Comparison of ENCODE assay signal across 1 cellular context in the genomic region with DNA sequence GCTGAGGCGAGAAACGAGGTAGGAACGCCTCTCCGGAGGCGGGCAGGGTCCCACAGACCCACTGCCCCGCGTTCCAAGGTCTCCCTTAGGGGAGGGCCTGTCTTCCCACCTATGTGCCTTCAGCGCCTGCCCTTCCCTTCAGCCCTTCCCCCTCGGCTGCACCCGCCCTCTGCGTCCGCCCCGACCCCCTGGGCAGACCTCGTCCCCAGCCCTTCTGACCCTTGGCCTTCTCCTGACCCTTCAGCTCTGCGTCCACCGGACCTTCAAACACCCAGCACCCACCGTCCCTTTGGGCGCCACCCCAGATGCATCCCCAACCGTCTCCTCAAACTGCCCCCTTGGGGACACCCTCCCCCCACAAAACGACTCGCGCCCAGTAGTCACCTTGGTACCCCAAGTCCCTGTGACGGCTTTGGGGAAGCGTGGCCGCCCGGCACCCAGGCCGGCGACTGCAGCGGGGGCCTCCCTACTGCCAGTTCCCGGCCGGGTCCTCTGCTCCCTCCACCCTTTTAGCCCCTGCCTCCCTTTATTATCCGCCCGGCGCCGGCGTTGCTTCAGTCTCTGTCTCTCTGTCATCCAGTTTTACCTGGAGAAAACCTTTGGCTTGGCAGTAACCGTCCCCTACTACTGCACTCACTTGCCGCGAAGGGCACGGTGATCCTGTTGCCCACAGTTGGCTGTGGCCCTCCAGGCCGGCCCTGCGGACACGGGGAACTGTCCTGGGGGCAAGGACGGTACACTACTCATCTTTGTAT.
TF ChIP-seq lines count a peak whose summit lies in the region.

No MANE protein-coding gene starts in this region.

TF ChIP-seq in K562, 482 proteins besides CTCF, POLR2A, EP300 and RAD21 (continued from another document):
- TF ChIP-seq, protein P1, sequence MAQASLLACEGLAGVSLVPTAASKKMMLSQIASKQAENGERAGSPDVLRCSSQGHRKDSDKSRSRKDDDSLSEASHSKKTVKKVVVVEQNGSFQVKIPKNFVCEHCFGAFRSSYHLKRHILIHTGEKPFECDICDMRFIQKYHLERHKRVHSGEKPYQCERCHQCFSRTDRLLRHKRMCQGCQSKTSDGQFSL (CRISPR knock-in tag; IDR thresholded peaks at IDR 0.05), result 0 out of 2 replicates have a peak, but pooled peaks have one; percentile 58
- TF ChIP-seq, protein P1 (tag; IDR thresholded peaks at IDR 0.05), result no peak
- TF ChIP-seq, protein P2, sequence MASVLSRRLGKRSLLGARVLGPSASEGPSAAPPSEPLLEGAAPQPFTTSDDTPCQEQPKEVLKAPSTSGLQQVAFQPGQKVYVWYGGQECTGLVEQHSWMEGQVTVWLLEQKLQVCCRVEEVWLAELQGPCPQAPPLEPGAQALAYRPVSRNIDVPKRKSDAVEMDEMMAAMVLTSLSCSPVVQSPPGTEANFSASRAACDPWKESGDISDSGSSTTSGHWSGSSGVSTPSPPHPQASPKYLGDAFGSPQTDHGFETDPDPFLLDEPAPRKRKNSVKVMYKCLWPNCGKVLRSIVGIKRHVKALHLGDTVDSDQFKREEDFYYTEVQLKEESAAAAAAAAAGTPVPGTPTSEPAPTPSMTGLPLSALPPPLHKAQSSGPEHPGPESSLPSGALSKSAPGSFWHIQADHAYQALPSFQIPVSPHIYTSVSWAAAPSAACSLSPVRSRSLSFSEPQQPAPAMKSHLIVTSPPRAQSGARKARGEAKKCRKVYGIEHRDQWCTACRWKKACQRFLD (CRISPR knock-in tag; IDR thresholded peaks at IDR 0.05), result peak; percentile 53
- TF ChIP-seq ZSCAN29 (IDR thresholded peaks at IDR 0.05) (no peak), FOXA1 (IDR thresholded peaks at IDR 0.05; ENCODE audit: borderline replicate concordance) (no peak), PHF8 (IDR thresholded peaks at IDR 0.05; ENCODE audit: borderline replicate concordance, low read length) (peak; percentile 60; the same call in 1 of the 2 replicates), HDAC2 (IDR thresholded peaks at IDR 0.05) (no peak), ZNF431 (CRISPR knock-in tag; IDR thresholded peaks at IDR 0.05) (0 out of 2 replicates have a peak, but pooled peaks have one; percentile 44), DDX20 (tag; IDR thresholded peaks at IDR 0.05; ENCODE audit: low read depth) (no peak), ATF1 (CRISPR knock-in tag; IDR thresholded peaks at IDR 0.05) (no peak), ATF1 (tag; IDR thresholded peaks at IDR 0.05) (0 out of 2 replicates have a peak, but pooled peaks have one; percentile 17), TAF15 (IDR thresholded peaks at IDR 0.05; ENCODE audit: low read depth, low read length) (no peak), SMARCC2 (IDR thresholded peaks at IDR 0.05; ENCODE audit: low read depth) (no peak), MYC (IDR thresholded peaks at IDR 0.05; ENCODE audit: low read depth, low read length) (0 out of 2 replicates have a peak, but pooled peaks have one; percentile 21), MYC (CRISPR knock-in tag; IDR thresholded peaks at IDR 0.05; ENCODE audit: borderline replicate concordance, low read depth) (0 out of 2 replicates have a peak, but pooled peaks have one; percentile 23), MED1 (CRISPR knock-in tag; IDR thresholded peaks at IDR 0.05; ENCODE audit: borderline replicate concordance) (no peak), SAFB (IDR thresholded peaks at IDR 0.05; ENCODE audit: borderline replicate concordance, low read depth, low read length) (no peak), ZFX (CRISPR knock-in tag; IDR thresholded peaks at IDR 0.05) (peak; percentile 37; the same call in 1 of the 2 replicates), ZC3H4 (CRISPR knock-in tag; IDR thresholded peaks at IDR 0.05; ENCODE audit: borderline replicate concordance) (0 out of 2 replicates have a peak, but pooled peaks have one; percentile 27), GTF2E2 (tag; IDR thresholded peaks at IDR 0.05) (no peak), GABPB1 (CRISPR knock-in tag; IDR thresholded peaks at IDR 0.05) (peak; percentile 1; the same call in 1 of the 2 replicates), HCFC1 (IDR thresholded peaks at IDR 0.05; ENCODE audit: low read depth, low read length) (no peak), MCM5 (IDR thresholded peaks at IDR 0.05; ENCODE audit: low read depth) (no peak), SAP30 (IDR thresholded peaks at IDR 0.05; ENCODE audit: borderline replicate concordance, insufficient read depth, low read depth, low read length, poor library complexity, severe bottlenecking) (peak; percentile 16), RBFOX2 (IDR thresholded peaks at IDR 0.05; ENCODE audit: low read depth, low read length) (peak; percentile 66)
- TF ChIP-seq, protein P3, sequence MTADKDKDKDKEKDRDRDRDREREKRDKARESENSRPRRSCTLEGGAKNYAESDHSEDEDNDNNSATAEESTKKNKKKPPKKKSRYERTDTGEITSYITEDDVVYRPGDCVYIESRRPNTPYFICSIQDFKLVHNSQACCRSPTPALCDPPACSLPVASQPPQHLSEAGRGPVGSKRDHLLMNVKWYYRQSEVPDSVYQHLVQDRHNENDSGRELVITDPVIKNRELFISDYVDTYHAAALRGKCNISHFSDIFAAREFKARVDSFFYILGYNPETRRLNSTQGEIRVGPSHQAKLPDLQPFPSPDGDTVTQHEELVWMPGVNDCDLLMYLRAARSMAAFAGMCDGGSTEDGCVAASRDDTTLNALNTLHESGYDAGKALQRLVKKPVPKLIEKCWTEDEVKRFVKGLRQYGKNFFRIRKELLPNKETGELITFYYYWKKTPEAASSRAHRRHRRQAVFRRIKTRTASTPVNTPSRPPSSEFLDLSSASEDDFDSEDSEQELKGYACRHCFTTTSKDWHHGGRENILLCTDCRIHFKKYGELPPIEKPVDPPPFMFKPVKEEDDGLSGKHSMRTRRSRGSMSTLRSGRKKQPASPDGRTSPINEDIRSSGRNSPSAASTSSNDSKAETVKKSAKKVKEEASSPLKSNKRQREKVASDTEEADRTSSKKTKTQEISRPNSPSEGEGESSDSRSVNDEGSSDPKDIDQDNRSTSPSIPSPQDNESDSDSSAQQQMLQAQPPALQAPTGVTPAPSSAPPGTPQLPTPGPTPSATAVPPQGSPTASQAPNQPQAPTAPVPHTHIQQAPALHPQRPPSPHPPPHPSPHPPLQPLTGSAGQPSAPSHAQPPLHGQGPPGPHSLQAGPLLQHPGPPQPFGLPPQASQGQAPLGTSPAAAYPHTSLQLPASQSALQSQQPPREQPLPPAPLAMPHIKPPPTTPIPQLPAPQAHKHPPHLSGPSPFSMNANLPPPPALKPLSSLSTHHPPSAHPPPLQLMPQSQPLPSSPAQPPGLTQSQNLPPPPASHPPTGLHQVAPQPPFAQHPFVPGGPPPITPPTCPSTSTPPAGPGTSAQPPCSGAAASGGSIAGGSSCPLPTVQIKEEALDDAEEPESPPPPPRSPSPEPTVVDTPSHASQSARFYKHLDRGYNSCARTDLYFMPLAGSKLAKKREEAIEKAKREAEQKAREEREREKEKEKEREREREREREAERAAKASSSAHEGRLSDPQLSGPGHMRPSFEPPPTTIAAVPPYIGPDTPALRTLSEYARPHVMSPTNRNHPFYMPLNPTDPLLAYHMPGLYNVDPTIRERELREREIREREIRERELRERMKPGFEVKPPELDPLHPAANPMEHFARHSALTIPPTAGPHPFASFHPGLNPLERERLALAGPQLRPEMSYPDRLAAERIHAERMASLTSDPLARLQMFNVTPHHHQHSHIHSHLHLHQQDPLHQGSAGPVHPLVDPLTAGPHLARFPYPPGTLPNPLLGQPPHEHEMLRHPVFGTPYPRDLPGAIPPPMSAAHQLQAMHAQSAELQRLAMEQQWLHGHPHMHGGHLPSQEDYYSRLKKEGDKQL (CRISPR knock-in tag; IDR thresholded peaks at IDR 0.05; ENCODE audit: borderline replicate concordance), result 0 out of 2 replicates have a peak, but pooled peaks have one; percentile 21
- TF ChIP-seq, protein P4, sequence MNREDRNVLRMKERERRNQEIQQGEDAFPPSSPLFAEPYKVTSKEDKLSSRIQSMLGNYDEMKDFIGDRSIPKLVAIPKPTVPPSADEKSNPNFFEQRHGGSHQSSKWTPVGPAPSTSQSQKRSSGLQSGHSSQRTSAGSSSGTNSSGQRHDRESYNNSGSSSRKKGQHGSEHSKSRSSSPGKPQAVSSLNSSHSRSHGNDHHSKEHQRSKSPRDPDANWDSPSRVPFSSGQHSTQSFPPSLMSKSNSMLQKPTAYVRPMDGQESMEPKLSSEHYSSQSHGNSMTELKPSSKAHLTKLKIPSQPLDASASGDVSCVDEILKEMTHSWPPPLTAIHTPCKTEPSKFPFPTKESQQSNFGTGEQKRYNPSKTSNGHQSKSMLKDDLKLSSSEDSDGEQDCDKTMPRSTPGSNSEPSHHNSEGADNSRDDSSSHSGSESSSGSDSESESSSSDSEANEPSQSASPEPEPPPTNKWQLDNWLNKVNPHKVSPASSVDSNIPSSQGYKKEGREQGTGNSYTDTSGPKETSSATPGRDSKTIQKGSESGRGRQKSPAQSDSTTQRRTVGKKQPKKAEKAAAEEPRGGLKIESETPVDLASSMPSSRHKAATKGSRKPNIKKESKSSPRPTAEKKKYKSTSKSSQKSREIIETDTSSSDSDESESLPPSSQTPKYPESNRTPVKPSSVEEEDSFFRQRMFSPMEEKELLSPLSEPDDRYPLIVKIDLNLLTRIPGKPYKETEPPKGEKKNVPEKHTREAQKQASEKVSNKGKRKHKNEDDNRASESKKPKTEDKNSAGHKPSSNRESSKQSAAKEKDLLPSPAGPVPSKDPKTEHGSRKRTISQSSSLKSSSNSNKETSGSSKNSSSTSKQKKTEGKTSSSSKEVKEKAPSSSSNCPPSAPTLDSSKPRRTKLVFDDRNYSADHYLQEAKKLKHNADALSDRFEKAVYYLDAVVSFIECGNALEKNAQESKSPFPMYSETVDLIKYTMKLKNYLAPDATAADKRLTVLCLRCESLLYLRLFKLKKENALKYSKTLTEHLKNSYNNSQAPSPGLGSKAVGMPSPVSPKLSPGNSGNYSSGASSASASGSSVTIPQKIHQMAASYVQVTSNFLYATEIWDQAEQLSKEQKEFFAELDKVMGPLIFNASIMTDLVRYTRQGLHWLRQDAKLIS (CRISPR knock-in tag; IDR thresholded peaks at IDR 0.05), result peak; percentile 64; the same call in 1 of the 2 replicates
- TF ChIP-seq, protein P5, sequence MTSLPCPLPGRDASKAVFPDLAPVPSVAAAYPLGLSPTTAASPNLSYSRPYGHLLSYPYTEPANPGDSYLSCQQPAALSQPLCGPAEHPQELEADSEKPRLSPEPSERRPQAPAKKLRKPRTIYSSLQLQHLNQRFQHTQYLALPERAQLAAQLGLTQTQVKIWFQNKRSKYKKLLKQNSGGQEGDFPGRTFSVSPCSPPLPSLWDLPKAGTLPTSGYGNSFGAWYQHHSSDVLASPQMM (CRISPR knock-in tag; IDR thresholded peaks at IDR 0.05), result no peak
- TF ChIP-seq, protein P6, sequence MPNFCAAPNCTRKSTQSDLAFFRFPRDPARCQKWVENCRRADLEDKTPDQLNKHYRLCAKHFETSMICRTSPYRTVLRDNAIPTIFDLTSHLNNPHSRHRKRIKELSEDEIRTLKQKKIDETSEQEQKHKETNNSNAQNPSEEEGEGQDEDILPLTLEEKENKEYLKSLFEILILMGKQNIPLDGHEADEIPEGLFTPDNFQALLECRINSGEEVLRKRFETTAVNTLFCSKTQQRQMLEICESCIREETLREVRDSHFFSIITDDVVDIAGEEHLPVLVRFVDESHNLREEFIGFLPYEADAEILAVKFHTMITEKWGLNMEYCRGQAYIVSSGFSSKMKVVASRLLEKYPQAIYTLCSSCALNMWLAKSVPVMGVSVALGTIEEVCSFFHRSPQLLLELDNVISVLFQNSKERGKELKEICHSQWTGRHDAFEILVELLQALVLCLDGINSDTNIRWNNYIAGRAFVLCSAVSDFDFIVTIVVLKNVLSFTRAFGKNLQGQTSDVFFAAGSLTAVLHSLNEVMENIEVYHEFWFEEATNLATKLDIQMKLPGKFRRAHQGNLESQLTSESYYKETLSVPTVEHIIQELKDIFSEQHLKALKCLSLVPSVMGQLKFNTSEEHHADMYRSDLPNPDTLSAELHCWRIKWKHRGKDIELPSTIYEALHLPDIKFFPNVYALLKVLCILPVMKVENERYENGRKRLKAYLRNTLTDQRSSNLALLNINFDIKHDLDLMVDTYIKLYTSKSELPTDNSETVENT (CRISPR knock-in tag; IDR thresholded peaks at IDR 0.05), result peak; percentile 37; the same call in 1 of the 2 replicates
- TF ChIP-seq, protein P7, sequence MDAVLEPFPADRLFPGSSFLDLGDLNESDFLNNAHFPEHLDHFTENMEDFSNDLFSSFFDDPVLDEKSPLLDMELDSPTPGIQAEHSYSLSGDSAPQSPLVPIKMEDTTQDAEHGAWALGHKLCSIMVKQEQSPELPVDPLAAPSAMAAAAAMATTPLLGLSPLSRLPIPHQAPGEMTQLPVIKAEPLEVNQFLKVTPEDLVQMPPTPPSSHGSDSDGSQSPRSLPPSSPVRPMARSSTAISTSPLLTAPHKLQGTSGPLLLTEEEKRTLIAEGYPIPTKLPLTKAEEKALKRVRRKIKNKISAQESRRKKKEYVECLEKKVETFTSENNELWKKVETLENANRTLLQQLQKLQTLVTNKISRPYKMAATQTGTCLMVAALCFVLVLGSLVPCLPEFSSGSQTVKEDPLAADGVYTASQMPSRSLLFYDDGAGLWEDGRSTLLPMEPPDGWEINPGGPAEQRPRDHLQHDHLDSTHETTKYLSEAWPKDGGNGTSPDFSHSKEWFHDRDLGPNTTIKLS (IDR thresholded peaks at IDR 0.05; ENCODE audit: borderline replicate concordance, low read depth), result 0 out of 2 replicates have a peak, but pooled peaks have one; percentile 18
- TF ChIP-seq, protein P8, sequence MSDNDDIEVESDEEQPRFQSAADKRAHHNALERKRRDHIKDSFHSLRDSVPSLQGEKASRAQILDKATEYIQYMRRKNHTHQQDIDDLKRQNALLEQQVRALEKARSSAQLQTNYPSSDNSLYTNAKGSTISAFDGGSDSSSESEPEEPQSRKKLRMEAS (CRISPR knock-in tag; IDR thresholded peaks at IDR 0.05), result 0 out of 2 replicates have a peak, but pooled peaks have one; percentile 7
- TF ChIP-seq, protein P9, sequence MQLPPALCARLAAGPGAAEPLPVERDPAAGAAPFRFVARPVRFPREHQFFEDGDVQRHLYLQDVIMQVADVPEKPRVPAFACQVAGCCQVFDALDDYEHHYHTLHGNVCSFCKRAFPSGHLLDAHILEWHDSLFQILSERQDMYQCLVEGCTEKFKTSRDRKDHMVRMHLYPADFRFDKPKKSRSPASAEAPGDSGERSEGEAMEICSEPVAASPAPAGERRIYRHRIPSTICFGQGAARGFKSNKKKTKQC (CRISPR knock-in tag; IDR thresholded peaks at IDR 0.05), result 0 out of 2 replicates have a peak, but pooled peaks have one; percentile 41
- TF ChIP-seq, protein P10, sequence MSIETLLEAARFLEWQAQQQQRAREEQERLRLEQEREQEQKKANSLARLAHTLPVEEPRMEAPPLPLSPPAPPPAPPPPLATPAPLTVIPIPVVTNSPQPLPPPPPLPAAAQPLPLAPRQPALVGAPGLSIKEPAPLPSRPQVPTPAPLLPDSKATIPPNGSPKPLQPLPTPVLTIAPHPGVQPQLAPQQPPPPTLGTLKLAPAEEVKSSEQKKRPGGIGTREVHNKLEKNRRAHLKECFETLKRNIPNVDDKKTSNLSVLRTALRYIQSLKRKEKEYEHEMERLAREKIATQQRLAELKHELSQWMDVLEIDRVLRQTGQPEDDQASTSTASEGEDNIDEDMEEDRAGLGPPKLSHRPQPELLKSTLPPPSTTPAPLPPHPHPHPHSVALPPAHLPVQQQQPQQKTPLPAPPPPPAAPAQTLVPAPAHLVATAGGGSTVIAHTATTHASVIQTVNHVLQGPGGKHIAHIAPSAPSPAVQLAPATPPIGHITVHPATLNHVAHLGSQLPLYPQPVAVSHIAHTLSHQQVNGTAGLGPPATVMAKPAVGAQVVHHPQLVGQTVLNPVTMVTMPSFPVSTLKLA (conservative IDR thresholded peaks at IDR 0.05), result no peak
